Comparison of ENCODE assay signal across 8 cellular contexts in the genomic region with DNA sequence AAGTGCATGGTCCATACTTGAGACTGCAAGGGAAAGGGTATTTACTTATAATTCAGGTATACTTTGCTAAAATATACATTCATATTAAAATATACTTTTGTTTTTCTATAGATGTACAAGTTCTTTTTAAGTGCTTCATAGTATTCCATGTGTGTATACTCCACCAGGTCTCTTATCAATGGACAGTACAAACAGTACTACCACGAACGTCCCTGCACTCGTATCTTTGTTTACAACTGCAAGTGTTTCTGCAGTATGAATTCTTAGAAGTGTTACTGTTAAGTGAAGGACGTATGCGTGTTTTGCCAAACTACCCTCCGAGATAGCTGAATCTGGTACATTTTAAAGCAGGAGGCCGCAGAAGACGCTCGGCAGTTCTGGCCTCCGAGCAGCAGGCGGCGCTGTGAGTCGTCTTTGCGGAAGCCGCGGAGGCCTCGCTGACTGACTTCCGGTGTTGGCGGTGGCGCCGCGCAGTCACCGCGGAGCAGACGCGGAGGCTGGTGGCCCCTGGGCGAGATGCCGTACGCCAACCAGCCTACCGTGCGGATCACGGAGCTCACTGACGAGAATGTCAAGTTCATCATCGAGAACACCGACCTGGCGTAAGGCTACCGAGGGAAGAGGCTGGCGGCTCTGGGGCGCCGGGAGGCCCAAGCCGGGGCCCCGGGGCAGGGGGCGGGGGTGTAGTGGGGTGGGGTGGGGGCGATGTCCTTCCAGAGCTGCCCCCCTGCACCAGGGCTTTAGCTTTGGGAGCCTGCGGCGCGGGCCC. TPM values are rescaled to one million over a fixed set of nuclear protein-coding genes. Genes with fewer than 3 reads are reported as not detected.
DNase-seq lines count a peak whose midpoint lies in the region; ATAC-seq and TF ChIP-seq lines count a peak whose summit lies in the region.

POLR2C (plus strand) TSS at position 471 of the 769 bp plus-strand sequence; CDS start at position 517, 46 bp downstream.

- H3K4me2 ChIP-seq in DND-41 (ENCODE audit: insufficient read depth, low read length) = peak within 1 kb of the TSS; percentile 98

- peaks cover 27% of the 10 kb centered on the region for H3K4me1 Mint-ChIP-seq in activated T-helper 17 cell treated with anti-CD3 and anti-CD28 coated beads, Interleukin-2, amount 50 U/mL, for 72 hours
- H3K4me1 Mint-ChIP-seq in nephron = peaks cover 9% of the 10 kb centered on the region
- H3K4me1 Mint-ChIP-seq in stimulated activated naive CD8-positive, alpha-beta T cell treated with anti-CD3 and anti-CD28 coated beads, Interleukin-15, Interleukin-2, amounts not matched to agents 100 ng/mL and 50 ng/mL, for 24 hours (ENCODE audit: low read depth) = peaks cover 35% of the 10 kb centered on the region

- DNase-seq in DND-41 (peak; percentile 91), KBM-7 (peak; percentile 92), RPMI8226 (peak; percentile 96), fibroblast of peridontal ligament (ENCODE audit: extremely low read depth) (peak; percentile 85)

- in situ Hi-C loops in KBM-7 (cut with MboI; ENCODE audit: low pct_unique_long_range_greater_than_20kb, low sequenced_read_pairs) = no loop called here

- peaks cover 78% of the 10 kb centered on the region for H3K36me3 Mint-ChIP-seq in activated T-helper 17 cell treated with anti-CD3 and anti-CD28 coated beads, Interleukin-2, amount 50 U/mL, for 72 hours (ENCODE audit: low read depth)
- H3K36me3 Mint-ChIP-seq in nephron (ENCODE audit: low read depth) = peaks cover 49% of the 10 kb centered on the region
- peaks cover 53% of the 10 kb centered on the region for H3K36me3 Mint-ChIP-seq in stimulated activated naive CD8-positive, alpha-beta T cell treated with anti-CD3 and anti-CD28 coated beads, Interleukin-15, Interleukin-2, amounts not matched to agents 100 ng/mL and 50 ng/mL, for 24 hours (ENCODE audit: low read depth)

- no peaks in the 10 kb centered on the region for H3K9me3 ChIP-seq in DND-41 (ENCODE audit: insufficient read depth, low read length, severe bottlenecking)

- peaks cover 23% of the 10 kb centered on the region for H3K4me1 ChIP-seq in DND-41 (ENCODE audit: insufficient read depth, low read length)

- TF ChIP-seq CTCF in DND-41 (IDR thresholded peaks at IDR 0.05; ENCODE audit: borderline replicate concordance, extremely low read depth, low read length, poor library complexity, severe bottlenecking) (peak; percentile 99), nephron (IDR thresholded peaks at IDR 0.05; ENCODE audit: unreplicated experiment in 3 of 3) (peak; percentile 98)

- H2AFZ ChIP-seq in DND-41 (ENCODE audit: low read depth, low read length) = peak within 1 kb of the TSS; percentile 71

- H3K4me3 Mint-ChIP-seq in activated T-helper 17 cell treated with anti-CD3 and anti-CD28 coated beads, Interleukin-2, amount 50 U/mL, for 72 hours = peak within 1 kb of the TSS; percentile 84
- H3K4me3 Mint-ChIP-seq in nephron = peak within 1 kb of the TSS; percentile 99 to 100 (median 100)
- peak within 1 kb of the TSS; percentile 100 for H3K4me3 Mint-ChIP-seq in stimulated activated naive CD8-positive, alpha-beta T cell treated with anti-CD3 and anti-CD28 coated beads, Interleukin-15, Interleukin-2, amounts not matched to agents 100 ng/mL and 50 ng/mL, for 24 hours

- no peaks in the 10 kb centered on the region; the same call in 1 of the 2 replicates for H4K20me1 ChIP-seq in DND-41 (ENCODE audit: insufficient read depth, low read length)

- peak within 1 kb of the TSS; percentile 78 for H3K27ac ChIP-seq in DND-41 (ENCODE audit: low read length)

- peaks cover 30% of the 10 kb centered on the region for H3K79me2 ChIP-seq in DND-41 (ENCODE audit: insufficient read depth, low read length)

- no peaks in the 10 kb centered on the region for H3K9me3 Mint-ChIP-seq in activated T-helper 17 cell treated with anti-CD3 and anti-CD28 coated beads, Interleukin-2, amount 50 U/mL, for 72 hours
- no peaks in the 10 kb centered on the region for H3K9me3 Mint-ChIP-seq in nephron
- H3K9me3 Mint-ChIP-seq in stimulated activated naive CD8-positive, alpha-beta T cell treated with anti-CD3 and anti-CD28 coated beads, Interleukin-15, Interleukin-2, amounts not matched to agents 100 ng/mL and 50 ng/mL, for 24 hours = no peaks in the 10 kb centered on the region

- ATAC-seq in DND-41 (ENCODE audit: insufficient read depth, low read depth) (peak; percentile 94), GM21619 (IDR thresholded peaks at IDR 0.05; ENCODE audit: unreplicated experiment) (peak; percentile 83)
- peak; percentile 96 for ATAC-seq in activated T-helper 17 cell treated with anti-CD3 and anti-CD28 coated beads, Interleukin-2, amount 50 U/mL, for 72 hours (replicated peaks)

- no peaks in the 10 kb centered on the region for H3K27me3 Mint-ChIP-seq in activated T-helper 17 cell treated with anti-CD3 and anti-CD28 coated beads, Interleukin-2, amount 50 U/mL, for 72 hours
- H3K27me3 Mint-ChIP-seq in nephron (ENCODE audit: low read depth) = no peaks in the 10 kb centered on the region
- no peaks in the 10 kb centered on the region for H3K27me3 Mint-ChIP-seq in stimulated activated naive CD8-positive, alpha-beta T cell treated with anti-CD3 and anti-CD28 coated beads, Interleukin-15, Interleukin-2, amounts not matched to agents 100 ng/mL and 50 ng/mL, for 24 hours

- H3K9ac ChIP-seq in DND-41 (ENCODE audit: low read depth, low read length) = peak within 1 kb of the TSS; percentile 82

- peak within 1 kb of the TSS; percentile 92 for H3K27ac Mint-ChIP-seq in activated T-helper 17 cell treated with anti-CD3 and anti-CD28 coated beads, Interleukin-2, amount 50 U/mL, for 72 hours
- H3K27ac Mint-ChIP-seq in nephron = peak within 1 kb of the TSS; percentile 84 to 98 (median 86)
- peak within 1 kb of the TSS; percentile 100 for H3K27ac Mint-ChIP-seq in stimulated activated naive CD8-positive, alpha-beta T cell treated with anti-CD3 and anti-CD28 coated beads, Interleukin-15, Interleukin-2, amounts not matched to agents 100 ng/mL and 50 ng/mL, for 24 hours

- no peaks in the 10 kb centered on the region for H3K27me3 ChIP-seq in DND-41 (ENCODE audit: insufficient read depth, low read length, poor library complexity)

- peak within 1 kb of the TSS; percentile 83 to 88 for H3K4me3 ChIP-seq in DND-41 (ENCODE audit: low read depth in 1 of 2, low read length in 2 of 2)

- H3K36me3 ChIP-seq in DND-41 (ENCODE audit: insufficient read depth, low read length) = peaks cover 73% of the 10 kb centered on the region

RNA-seq across cellular contexts. Expression of gene POLR2C, which starts in this region (rescaled TPM):
- 10 to 100 TPM; 71.3 to 86.2 TPM for total RNA-seq in activated T-helper 17 cell treated with anti-CD3 and anti-CD28 coated beads, Interleukin-2, amount 50 U/mL, for 72 hours

Comparison
In these comparisons a context has a peak if more than half of its experiments do, and no peak if none do; other contexts are left out.
1. Peak in every context shown above with its lines: DNase-seq, ATAC-seq, H3K4me3 ChIP-seq and H3K27ac ChIP-seq.